8 cellular contexts compared by ENCODE assay signal in the genomic region with DNA sequence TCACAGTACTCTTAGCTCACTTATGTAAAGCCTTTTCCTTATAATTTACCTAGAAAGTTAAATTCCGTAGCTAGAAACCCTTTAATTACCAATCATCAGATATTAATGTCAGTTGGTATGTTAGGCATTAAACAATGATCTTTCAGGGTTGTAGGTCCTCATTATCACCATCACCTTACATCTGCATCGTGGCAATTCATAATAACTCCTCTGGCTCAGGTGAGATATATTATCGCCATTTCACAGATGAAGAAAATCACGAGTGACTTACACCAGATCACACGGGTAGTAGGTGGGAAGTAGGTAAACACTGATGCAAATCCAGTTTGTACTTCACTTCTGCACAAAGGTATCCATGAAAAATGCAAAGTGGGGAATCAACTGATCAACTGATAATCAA. TPM values are rescaled to one million over a fixed set of nuclear protein-coding genes. Genes with fewer than 3 reads are reported as not detected.
DNase-seq lines count a peak whose midpoint lies in the region; ATAC-seq and TF ChIP-seq lines count a peak whose summit lies in the region.

No MANE protein-coding gene starts in this region.

- H3K9me3 Mint-ChIP-seq in stimulated activated effector memory CD8-positive, alpha-beta T cell treated with anti-CD3 and anti-CD28 coated beads, Interleukin-12 subunit alpha, Interleukin-12 subunit beta, amount 100 ng/mL, for 72 hours, result no peaks in the 10 kb centered on the region

- H3K4me3 Mint-ChIP-seq in stimulated activated effector memory CD8-positive, alpha-beta T cell treated with anti-CD3 and anti-CD28 coated beads, Interleukin-12 subunit alpha, Interleukin-12 subunit beta, amount 100 ng/mL, for 72 hours, result peak overlapping the region; percentile 81

- peaks cover 28% of the 10 kb centered on the region for H3K79me2 ChIP-seq in SU-DHL-6 (ENCODE audit: insufficient read depth, low read length)

- H3F3A ChIP-seq in SU-DHL-6 (ENCODE audit: insufficient read depth), result no peaks in the 10 kb centered on the region

- H3K36me3 Mint-ChIP-seq in stimulated activated effector memory CD8-positive, alpha-beta T cell treated with anti-CD3 and anti-CD28 coated beads, Interleukin-12 subunit alpha, Interleukin-12 subunit beta, amount 100 ng/mL, for 72 hours, result peaks cover 48% of the 10 kb centered on the region

- peak overlapping the region; percentile 84 for H3K4me2 ChIP-seq in SU-DHL-6 (ENCODE audit: low read depth, low read length, poor library complexity, severe bottlenecking)

- H3K9ac ChIP-seq in SU-DHL-6 (ENCODE audit: low read length), result peak overlapping the region; percentile 82

- H3K9me2 ChIP-seq in SU-DHL-6 (replicated peaks; ENCODE audit: insufficient read depth, low read length), result no peaks in the 10 kb centered on the region

- H3K4me1 Mint-ChIP-seq in stimulated activated effector memory CD8-positive, alpha-beta T cell treated with anti-CD3 and anti-CD28 coated beads, Interleukin-12 subunit alpha, Interleukin-12 subunit beta, amount 100 ng/mL, for 72 hours, result peaks cover 16% of the 10 kb centered on the region

- no peak for TF ChIP-seq POLR2A in gastroesophageal sphincter (IDR thresholded peaks at IDR 0.05)

- H4K20me1 ChIP-seq in SU-DHL-6 (ENCODE audit: low read depth, low read length), result no peaks in the 10 kb centered on the region

- H3K27ac ChIP-seq in cardiac muscle cell (peak overlapping the region; percentile 98), SU-DHL-6 (ENCODE audit: low read depth, low read length) (peak overlapping the region; percentile 35; the same call in 1 of the 2 replicates), gastroesophageal sphincter (peak overlapping the region; percentile 92 to 99 (median 96))

- ATAC-seq in gastroesophageal sphincter (no peak), HG03095 (IDR thresholded peaks at IDR 0.05; ENCODE audit: unreplicated experiment) (no peak)
- no peak for ATAC-seq in stimulated activated effector memory CD8-positive, alpha-beta T cell treated with anti-CD3 and anti-CD28 coated beads, Interleukin-12 subunit alpha, Interleukin-12 subunit beta, amount 100 ng/mL, for 72 hours

- H3K27me3 ChIP-seq in cardiac muscle cell, result no peaks in the 10 kb centered on the region
- no peaks in the 10 kb centered on the region for H3K27me3 ChIP-seq in SU-DHL-6 (ENCODE audit: low read length)
- H3K27me3 ChIP-seq in gastroesophageal sphincter, result no peaks in the 10 kb centered on the region

- H3K4me3 ChIP-seq in cardiac muscle cell (peak overlapping the region; percentile 79), SU-DHL-6 (ENCODE audit: insufficient read depth, low read length, poor library complexity, severe bottlenecking) (peak overlapping the region; percentile 86), gastroesophageal sphincter (peak overlapping the region; percentile 76 to 98)

- H3K4me1 ChIP-seq in cardiac muscle cell (ENCODE audit: low read depth) (peaks cover 7% of the 10 kb centered on the region), gastroesophageal sphincter (peaks cover 0 to 24% (median 5%) of the 10 kb centered on the region in 3 donors)

- TF ChIP-seq CTCF in cardiac muscle cell (IDR thresholded peaks at IDR 0.05; ENCODE audit: low read depth, low read length) (no peak), SU-DHL-6 (IDR thresholded peaks at IDR 0.05; ENCODE audit: insufficient read depth, low read length, poor library complexity, severe bottlenecking) (no peak), gastroesophageal sphincter (IDR thresholded peaks at IDR 0.05) (no peak)

- TF ChIP-seq EP300 in gastroesophageal sphincter (IDR thresholded peaks at IDR 0.05), result no peak

- peak overlapping the region; percentile 83 for H2AFZ ChIP-seq in SU-DHL-6 (ENCODE audit: low read depth, low read length, severe bottlenecking)

- WGBS in gastroesophageal sphincter (ENCODE audit: low coverage in 1 of 2), 2 donors, result 2 to 4% methylated on average over 5 of the region's 5 CpGs

- H3K9me3 ChIP-seq in cardiac muscle cell (ENCODE audit: low read depth), result no peaks in the 10 kb centered on the region
- no peaks in the 10 kb centered on the region for H3K9me3 ChIP-seq in SU-DHL-6 (ENCODE audit: insufficient read depth, low read length)
- H3K9me3 ChIP-seq in gastroesophageal sphincter, result no peaks in the 10 kb centered on the region

- H3K36me3 ChIP-seq in cardiac muscle cell (peaks cover 11% of the 10 kb centered on the region), SU-DHL-6 (ENCODE audit: low read length) (no peaks in the 10 kb centered on the region; the same call in 1 of the 2 replicates), gastroesophageal sphincter (peaks cover 0 to 18% of the 10 kb centered on the region in 2 donors)

- intact Hi-C loops in cardiac septum (cut with DNase I), result loop anchor here (5.0 kb wide), 1 partner anchor 235 kb away; a partner anchor contains a TSS

- peak overlapping the region; percentile 93 for H3K27ac Mint-ChIP-seq in stimulated activated effector memory CD8-positive, alpha-beta T cell treated with anti-CD3 and anti-CD28 coated beads, Interleukin-12 subunit alpha, Interleukin-12 subunit beta, amount 100 ng/mL, for 72 hours

- DNase-seq in cardiac muscle cell (ENCODE audit: low read depth in 1 of 2, low spot score in 1 of 2) (no peak), cardiac septum (ENCODE audit: low spot score) (no peak), NCI-H1105 treated with DMSO at 0.1 percent for 48 hours (lab: John Stamatoyannopoulos, UW) (no peak), NCI-H510A treated with DMSO at 0.1 percent for 48 hours (lab: John Stamatoyannopoulos, UW) (no peak)
- no peak for DNase-seq in stimulated activated effector memory CD8-positive, alpha-beta T cell treated with anti-CD3 and anti-CD28 coated beads, Interleukin-12 subunit alpha, Interleukin-12 subunit beta, amount 100 ng/mL, for 72 hours (ENCODE audit: low spot score in 2 of 2)

RNA-seq across cellular contexts. Expression of a gene that starts 0.6 kb away (rescaled TPM):
- total RNA-seq in cardiac muscle cell (60.2 and 67.4 TPM in 2 replicates), cardiac septum (24.5 TPM), gastroesophageal sphincter (10 to 100 TPM; 20.5 to 30.2 (median 26.7) TPM)
- polyA plus RNA-seq in cardiac muscle cell, result 32.5 and 33.6 TPM in 2 replicates

RNA-seq across cellular contexts. Expression of a gene that starts 51.0 kb away (rescaled TPM):
- total RNA-seq in cardiac muscle cell (13.6 and 19.3 TPM in 2 replicates), cardiac septum (11.0 TPM), gastroesophageal sphincter (10 to 100 TPM; 14.1 to 21.8 (median 18.1) TPM)
- polyA plus RNA-seq in cardiac muscle cell, result 17.0 and 22.6 TPM in 2 replicates

Comparison
In these comparisons a context has a peak if more than half of its experiments do, and no peak if none do; other contexts are left out.
1. H3K27ac ChIP-seq: peak in every context shown above with its lines; median percentile 98 in cardiac muscle cell; 96 in gastroesophageal sphincter; 35 in SU-DHL-6.